In the genomic region with DNA sequence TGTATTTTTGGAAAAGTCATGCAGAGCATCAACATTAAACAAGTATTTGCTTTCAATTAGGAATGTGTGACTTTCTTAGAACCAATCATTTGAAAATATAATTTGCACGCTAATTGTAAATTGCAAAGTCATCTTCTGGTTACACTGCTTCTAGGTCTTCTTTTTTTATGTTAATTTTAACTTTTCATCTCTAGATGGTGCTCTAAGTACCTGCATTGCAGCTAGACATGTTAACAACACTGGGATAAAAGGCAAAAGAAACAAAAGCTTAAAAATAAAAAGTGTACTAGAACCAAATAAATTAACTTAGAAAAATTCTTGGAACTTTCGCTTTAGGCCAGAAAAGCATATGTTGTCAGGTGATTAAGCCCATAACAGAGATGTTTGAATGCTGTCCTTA, we compare ENCODE assay signal across 8 cellular contexts.
DNase-seq lines count a peak whose midpoint lies in the region; ATAC-seq lines count a peak whose summit lies in the region.

No MANE protein-coding gene starts in this region.

- H3K27me3 ChIP-seq in H7 (ENCODE audit: control insufficient read depth, insufficient read depth, low read length): no peaks in the 10 kb centered on the region

- intact Hi-C loops in left ventricle myocardium superior (cut with micrococcal nuclease): no loop called here

- peak; percentile 3 for DNase-seq in H7
- DNase-seq in NCI-H2227 treated with DMSO at 0.1 percent for 48 hours (lab: John Stamatoyannopoulos, UW): peak; percentile 16
- DNase-seq in cerebellar cortex (ENCODE audit: low spot score): peak; percentile 21
- peak; percentile 30 for DNase-seq in pons (ENCODE audit: low spot score)
- DNase-seq in central memory CD4-positive, alpha-beta T cell: no peak
- DNase-seq in left ventricle myocardium superior: no peak

- H3K36me3 ChIP-seq in H7 (replicated peaks; ENCODE audit: control insufficient read depth, insufficient read depth, low read length): no peaks in the 10 kb centered on the region

- ATAC-seq in left ventricle myocardium superior (no peak), HG02759 (IDR thresholded peaks at IDR 0.05; ENCODE audit: unreplicated experiment) (no peak), HG02973 (IDR thresholded peaks at IDR 0.05; ENCODE audit: unreplicated experiment) (no peak)

- no peak overlapping the region for H3K4me3 ChIP-seq in H7 (ENCODE audit: insufficient read depth, low read depth, low read length)

Comparison
In these comparisons a context has a peak if more than half of its experiments do, and no peak if none do; other contexts are left out.
1. DNase-seq: peak in H7 (single experiment), NCI-H2227 treated with DMSO at 0.1 percent for 48 hours (single experiment), cerebellar cortex (single experiment) and pons (single experiment); none in central memory CD4-positive, alpha-beta T cell (single experiment) and left ventricle myocardium superior (single experiment).